Comparison of ENCODE assay signal across 17 cellular contexts in genomic region chr3:44948239-44948638, GRCh38. TPM values are rescaled to one million over a fixed set of nuclear protein-coding genes. Genes with fewer than 3 reads are reported as not detected.
DNase-seq lines count a peak whose midpoint lies in the region; ATAC-seq and TF ChIP-seq lines count a peak whose summit lies in the region.
"Had no signal": no experiment of that assay in that cellular context is flagged by ENCODE, and none has a peak within 500 bp of the region (broad histone marks: within the 10 kb centered on the region; RNA-seq: fewer than 3 reads in every experiment).

No MANE protein-coding gene starts in this region.

- peaks cover 2% of the 10 kb centered on the region; the same call in 1 of the 2 replicates for H3K36me3 Mint-ChIP-seq in HFFc6 (ENCODE audit: low read depth)
- no peaks in the 10 kb centered on the region for H3K36me3 Mint-ChIP-seq in activated naive CD4-positive, alpha-beta T cell treated with anti-CD3 and anti-CD28 coated beads, Interleukin-2, amount 50 U/mL, for 72 hours

- H3K4me3 ChIP-seq in retinal pigment epithelial cell (ENCODE audit: low read length) = no peak overlapping the region
- H3K4me3 ChIP-seq: GM12878 had no signal

- H3K4me3 Mint-ChIP-seq in HFFc6 = no peak overlapping the region
- H3K4me3 Mint-ChIP-seq: CD4-positive, alpha-beta memory T cell; H9 had no signal

- DNase-seq in AG08395 (ENCODE audit: low spot score) = peak; percentile 18
- DNase-seq in HFFc6 = peak; percentile 13
- DNase-seq in astrocyte of the hippocampus (ENCODE audit: low read depth, low spot score) = peak; percentile 20
- DNase-seq in retinal pigment epithelial cell (ENCODE audit: low read depth) = peak; percentile 30
- DNase-seq in activated naive CD4-positive, alpha-beta T cell treated with anti-CD3 and anti-CD28 coated beads, Interleukin-2, amount 50 U/mL, for 72 hours (ENCODE audit: low spot score in 2 of 2) = no peak
- DNase-seq in cerebellar cortex (ENCODE audit: low spot score) = no peak
- DNase-seq: ACHN; AML-193; Calu3; CD4-positive, alpha-beta memory T cell; DMS79 treated with DMSO at 0.1 percent for 48 hours; GF-D8; GOT3; H9 had no signal

- H3K27me3 Mint-ChIP-seq in HFFc6 (ENCODE audit: insufficient read depth) = no peaks in the 10 kb centered on the region; the same call in none of the 2 replicates
- H3K27me3 Mint-ChIP-seq: CD4-positive, alpha-beta memory T cell had no signal

- peak overlapping the region; percentile 15; the same call in 1 of the 2 replicates for H3K27ac Mint-ChIP-seq in HFFc6
- H3K27ac Mint-ChIP-seq in activated naive CD4-positive, alpha-beta T cell treated with anti-CD3 and anti-CD28 coated beads, Interleukin-2, amount 50 U/mL, for 72 hours = peak overlapping the region in 1 of 2 donors; percentile 79
- H3K27ac Mint-ChIP-seq: CD4-positive, alpha-beta memory T cell had no signal

- TF ChIP-seq CTCF in HFFc6 (IDR thresholded peaks at IDR 0.05) (no peak), retinal pigment epithelial cell (conservative IDR thresholded peaks at IDR 0.05; ENCODE audit: low read depth, low read length) (no peak)

- no peak for ATAC-seq in activated naive CD4-positive, alpha-beta T cell treated with anti-CD3 and anti-CD28 coated beads, Interleukin-2, amount 50 U/mL, for 72 hours
- ATAC-seq in activated CD4-positive, CD25-positive, alpha-beta regulatory T cell treated with anti-CD3 and anti-CD28 coated beads, Interleukin-2, amount 50 U/mL, for 24 hours = no peak
- no peak for ATAC-seq in HG02763 (IDR thresholded peaks at IDR 0.05; ENCODE audit: unreplicated experiment)
- ATAC-seq: GM12878 had no signal

- H3K4me1 Mint-ChIP-seq in HFFc6 (ENCODE audit: low read depth) = peaks cover 10% of the 10 kb centered on the region

- no peaks in the 10 kb centered on the region for H3K9me3 Mint-ChIP-seq in HFFc6
- H3K9me3 Mint-ChIP-seq in activated naive CD4-positive, alpha-beta T cell treated with anti-CD3 and anti-CD28 coated beads, Interleukin-2, amount 50 U/mL, for 72 hours = no peaks in the 10 kb centered on the region
- H3K9me3 Mint-ChIP-seq: CD4-positive, alpha-beta memory T cell; H9 had no signal

RNA-seq across cellular contexts. Expression of gene ZDHHC3, which starts 27.7 kb away (rescaled TPM):
- total RNA-seq in HFFc6 (2021; fragmentation: NEBNext Ultra II Directional; extraction: Animal tissue kit (Norgen Biotek cat#: 25700)) = 10 to 100 TPM; 55.5 to 74.7 (median 64.4) TPM
- 10 to 100 TPM; 21.7 to 40.5 TPM for total RNA-seq in activated naive CD4-positive, alpha-beta T cell treated with anti-CD3 and anti-CD28 coated beads, Interleukin-2, amount 50 U/mL, for 72 hours

RNA-seq across cellular contexts. Expression of gene EXOSC7, which starts 27.8 kb away (rescaled TPM):
- total RNA-seq in HFFc6 (2021; fragmentation: NEBNext Ultra II Directional; extraction: Animal tissue kit (Norgen Biotek cat#: 25700)) = 10 to 100 TPM; 41.0 to 54.1 (median 47.9) TPM
- 10 to 100 TPM; 47.8 to 71.1 TPM for total RNA-seq in activated naive CD4-positive, alpha-beta T cell treated with anti-CD3 and anti-CD28 coated beads, Interleukin-2, amount 50 U/mL, for 72 hours

Comparison
In these comparisons a context has a peak if more than half of its experiments do, and no peak if none do; other contexts are left out.
1. DNase-seq: peak in AG08395 (single experiment), HFFc6 (single experiment), astrocyte of the hippocampus (single experiment) and retinal pigment epithelial cell (single experiment); none in activated naive CD4-positive, alpha-beta T cell treated with anti-CD3 and anti-CD28 coated beads, Interleukin-2, amount 50 U/mL, for 72 hours (0 of 2) and cerebellar cortex (single experiment).